Comparison of ENCODE assay signal across 16 cellular contexts in the genomic region with DNA sequence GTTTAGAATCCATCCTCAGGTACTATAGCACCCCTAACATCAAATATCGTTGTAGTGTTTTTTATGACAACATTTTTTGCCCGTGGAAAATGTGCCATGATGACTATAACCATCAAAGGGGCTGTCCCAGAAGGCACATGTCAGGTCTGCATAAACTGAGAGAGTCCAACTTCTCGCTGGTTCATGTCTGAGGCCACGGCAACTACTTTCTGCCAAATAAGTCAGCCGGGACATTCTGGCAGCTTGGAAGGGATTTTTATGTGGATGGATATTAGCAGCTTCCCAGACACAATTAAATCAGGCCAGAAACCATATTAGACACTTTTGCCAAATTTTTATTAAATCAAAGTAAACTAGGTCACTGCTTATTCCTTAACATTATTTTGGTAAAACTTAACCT.
DNase-seq lines count a peak whose midpoint lies in the region; ATAC-seq and TF ChIP-seq lines count a peak whose summit lies in the region.
"Had no signal": no experiment of that assay in that cellular context is flagged by ENCODE, and none has a peak within 500 bp of the region (broad histone marks: within the 10 kb centered on the region; RNA-seq: fewer than 3 reads in every experiment).

No MANE protein-coding gene starts in this region.

- no peaks in the 10 kb centered on the region for H3K36me3 ChIP-seq in heart left ventricle
- H3K36me3 ChIP-seq: BLaER1, HAP-1 had no signal

- peaks cover 0 to 54% (median 15%) of the 10 kb centered on the region in 12 donors for H3K4me1 ChIP-seq in heart left ventricle
- H3K4me1 ChIP-seq: BLaER1, HAP-1 had no signal

- ATAC-seq in heart left ventricle (peak in 1 of 4 donors; percentile 67), Right ventricle myocardium inferior (no peak), left lobe of liver (peak; percentile 38), sciatic nerve (peak; percentile 78)

- intact Hi-C loops in heart left ventricle (cut with DNase I) = no loop called here
- intact Hi-C loops in Right ventricle myocardium inferior (cut with DNase I) = no loop called here
- intact Hi-C loops in sciatic nerve (cut with DNase I) = no loop called here

- TF ChIP-seq CTCF in heart left ventricle (IDR thresholded peaks at IDR 0.05) = no peak

- peak overlapping the region in 1 of 12 donors; percentile 28 for H3K27ac ChIP-seq in heart left ventricle
- no peak overlapping the region for H3K27ac ChIP-seq in substantia nigra (ENCODE audit: low read depth, low read length, poor library complexity, severe bottlenecking)
- H3K27ac ChIP-seq: BLaER1, GM23248 had no signal

- no peaks in the 10 kb centered on the region for H3K27me3 ChIP-seq in heart left ventricle
- H3K27me3 ChIP-seq: BLaER1 had no signal

- no peaks in the 10 kb centered on the region for H3K9me3 ChIP-seq in heart left ventricle
- H3K9me3 ChIP-seq: BLaER1, HAP-1 had no signal

- WGBS in heart left ventricle, 4 donors = 78 to 81% (median 81%) methylated on average over 5 of the region's 5 CpGs

- no peak overlapping the region for H3K4me3 ChIP-seq in heart left ventricle
- H3K4me3 ChIP-seq: BLaER1, GM23248, HAP-1 had no signal

- DNase-seq in heart left ventricle = peak in 3 of 5 donors; percentile 24 to 41 (median 31)
- no peak for DNase-seq in Right ventricle myocardium inferior (ENCODE audit: missing footprints)
- DNase-seq in NCI-H446 treated with DMSO at 0.1 percent for 48 hours (lab: John Stamatoyannopoulos, UW) = peak; percentile 21
- no peak for DNase-seq in left lobe of liver (ENCODE audit: low spot score)
- DNase-seq in sciatic nerve (ENCODE audit: low spot score) = no peak
- no peak for DNase-seq in HPDE6-E6E7 (ENCODE audit: extremely low spot score)
- no peak for DNase-seq in substantia nigra (lab: John Stamatoyannopoulos, UW)
- DNase-seq in DMS53 (lab: John Stamatoyannopoulos, UW) = no peak
- DNase-seq: 8988T; Calu3; CD4-positive, alpha-beta memory T cell; DND-41; EL; GM23248 had no signal

- TF ChIP-seq POLR2A in heart left ventricle (IDR thresholded peaks at IDR 0.05) = no peak

Comparison
In these comparisons a context has a peak if more than half of its experiments do, and no peak if none do; other contexts are left out.
1. DNase-seq: peak in heart left ventricle (3 of 5) and NCI-H446 treated with DMSO at 0.1 percent for 48 hours (single experiment); none in Right ventricle myocardium inferior (single experiment), left lobe of liver (single experiment), sciatic nerve (single experiment), HPDE6-E6E7 (single experiment), substantia nigra (0 of 49) and DMS53 (single experiment).